12 cellular contexts compared by ENCODE assay signal in genomic region chr2:152499411-152499810, GRCh38.
A peak's percentile ranks its signal among the peaks of the same experiment; 100 is the strongest.
DNase-seq lines count a peak whose midpoint lies in the region; ATAC-seq and TF ChIP-seq lines count a peak whose summit lies in the region.
"Had no signal": no experiment of that assay in that cellular context is flagged by ENCODE, and none has a peak within 500 bp of the region (broad histone marks: within the 10 kb centered on the region; RNA-seq: fewer than 3 reads in every experiment).

No MANE protein-coding gene starts in this region.

- H3K27ac ChIP-seq in skeletal muscle tissue (ENCODE audit: low read depth, low read length), result peak overlapping the region; percentile 74

- intact Hi-C loops in activated B cell treated with CpG ODN at 0.5 μM for 24 hours (cut with micrococcal nuclease), result loop anchor here (5.0 kb wide), 2 partner anchors 113 to 162 kb away; partner anchors contain the start of gene FMNL2

- H3K9me3 ChIP-seq in skeletal muscle tissue (ENCODE audit: control insufficient read depth in 3 of 3, low read length in 3 of 3), result peaks cover 0 to 2% (median 0%) of the 10 kb centered on the region in 3 donors

- H3K36me3 Mint-ChIP-seq in activated B cell treated with CpG ODN at 0.5 μM for 24 hours (ENCODE audit: low read depth), result no peaks in the 10 kb centered on the region
- H3K36me3 Mint-ChIP-seq in activated CD8-positive, alpha-beta memory T cell treated with anti-CD3 and anti-CD28 coated beads, Interleukin-2, amount 10 ng/mL, durations not matched to agents 7 days and 5 days, result no peaks in the 10 kb centered on the region
- H3K36me3 Mint-ChIP-seq: CD4-positive, CD25-positive, alpha-beta regulatory T cell had no signal

- ATAC-seq in activated B cell treated with CpG ODN at 0.5 μM for 24 hours (ENCODE audit: low read depth) (no peak), GM19035 (IDR thresholded peaks at IDR 0.05; ENCODE audit: unreplicated experiment) (no peak), HG02973 (IDR thresholded peaks at IDR 0.05; ENCODE audit: unreplicated experiment) (no peak)
- no peak for ATAC-seq in activated CD8-positive, alpha-beta memory T cell treated with anti-CD3 and anti-CD28 coated beads, Interleukin-2, amount 10 ng/mL, durations not matched to agents 7 days and 5 days

- no peaks in the 10 kb centered on the region for H3K27me3 ChIP-seq in skeletal muscle tissue (ENCODE audit: control insufficient read depth in 3 of 3, insufficient read depth in 3 of 3, low read length in 3 of 3)

- CTCF ChIA-PET in activated B cell treated with CpG ODN at 0.5 μM for 24 hours (lab: Charles Lee), result no interaction called here
- CTCF ChIA-PET in activated CD8-positive, alpha-beta memory T cell treated with anti-CD3 and anti-CD28 coated beads, Interleukin-2, amount 10 ng/mL, durations not matched to agents 7 days and 5 days (lab: Charles Lee), result interaction anchor here (1.0 kb wide), 1 partner anchor 13 kb away, joined by 3 read pairs; no protein-coding TSS in a partner anchor

- POLR2A ChIA-PET in activated B cell treated with CpG ODN at 0.5 μM for 24 hours (lab: Charles Lee), result interaction anchor here (0.6 to 0.8 kb wide), 2 partner anchors 10 to 32 kb away, joined by 3 to 9 read pairs; no protein-coding TSS in a partner anchor

- H3K4me3 Mint-ChIP-seq in activated B cell treated with CpG ODN at 0.5 μM for 24 hours, result no peak overlapping the region
- H3K4me3 Mint-ChIP-seq in activated CD8-positive, alpha-beta memory T cell treated with anti-CD3 and anti-CD28 coated beads, Interleukin-2, amount 10 ng/mL, durations not matched to agents 7 days and 5 days, result no peak overlapping the region
- H3K4me3 Mint-ChIP-seq: CD4-positive, CD25-positive, alpha-beta regulatory T cell had no signal

- H3K27ac Mint-ChIP-seq in activated B cell treated with CpG ODN at 0.5 μM for 24 hours, result peak overlapping the region; percentile 14
- H3K27ac Mint-ChIP-seq in activated CD8-positive, alpha-beta memory T cell treated with anti-CD3 and anti-CD28 coated beads, Interleukin-2, amount 10 ng/mL, durations not matched to agents 7 days and 5 days, result no peak overlapping the region
- H3K27ac Mint-ChIP-seq: CD4-positive, CD25-positive, alpha-beta regulatory T cell had no signal

- no peaks in the 10 kb centered on the region for H3K9me3 Mint-ChIP-seq in activated B cell treated with CpG ODN at 0.5 μM for 24 hours
- no peaks in the 10 kb centered on the region for H3K9me3 Mint-ChIP-seq in activated CD8-positive, alpha-beta memory T cell treated with anti-CD3 and anti-CD28 coated beads, Interleukin-2, amount 10 ng/mL, durations not matched to agents 7 days and 5 days (ENCODE audit: low read depth)

- H3K4me1 Mint-ChIP-seq in activated B cell treated with CpG ODN at 0.5 μM for 24 hours, result peaks cover 40% of the 10 kb centered on the region
- peaks cover 6% of the 10 kb centered on the region for H3K4me1 Mint-ChIP-seq in activated CD8-positive, alpha-beta memory T cell treated with anti-CD3 and anti-CD28 coated beads, Interleukin-2, amount 10 ng/mL, durations not matched to agents 7 days and 5 days
- H3K4me1 Mint-ChIP-seq: CD4-positive, CD25-positive, alpha-beta regulatory T cell had no signal

- H3K4me3 ChIP-seq in GM12865 (ENCODE audit: low read depth, low read length), result peak overlapping the region; percentile 4; the same call in 1 of the 2 replicates
- no peak overlapping the region for H3K4me3 ChIP-seq in skeletal muscle tissue (ENCODE audit: low read length in 3 of 3)

- no peaks in the 10 kb centered on the region for H3K36me3 ChIP-seq in skeletal muscle tissue (ENCODE audit: control insufficient read depth in 3 of 3, insufficient read depth in 3 of 3, low read length in 3 of 3)

- peak; percentile 5 for DNase-seq in GM12865 (ENCODE audit: low read depth)
- no peak for DNase-seq in activated B cell treated with CpG ODN at 0.5 μM for 24 hours
- peak; percentile 56 for DNase-seq in iris pigment epithelial cell (ENCODE audit: low read depth)
- no peak for DNase-seq in activated CD8-positive, alpha-beta memory T cell treated with anti-CD3 and anti-CD28 coated beads, Interleukin-2, amount 10 ng/mL, durations not matched to agents 7 days and 5 days
- no peak for DNase-seq in RPMI8226
- DNase-seq: CD4-positive, CD25-positive, alpha-beta regulatory T cell; H7; NCI-H187; T1000 had no signal

- TF ChIP-seq CTCF in GM12865 (IDR thresholded peaks at IDR 0.05; ENCODE audit: insufficient read depth, low read depth, low read length, missing control alignments), result no peak
- no peak for TF ChIP-seq CTCF in activated B cell treated with CpG ODN at 0.5 μM for 24 hours (IDR thresholded peaks at IDR 0.05)

- peaks cover 14 to 17% (median 16%) of the 10 kb centered on the region in 3 donors for H3K4me1 ChIP-seq in skeletal muscle tissue (ENCODE audit: control insufficient read depth in 3 of 3, insufficient read depth in 3 of 3, low read length in 3 of 3)

- H3K27me3 Mint-ChIP-seq in activated B cell treated with CpG ODN at 0.5 μM for 24 hours, result no peaks in the 10 kb centered on the region
- H3K27me3 Mint-ChIP-seq in activated CD8-positive, alpha-beta memory T cell treated with anti-CD3 and anti-CD28 coated beads, Interleukin-2, amount 10 ng/mL, durations not matched to agents 7 days and 5 days, result peaks cover 19% of the 10 kb centered on the region

- H3K9ac ChIP-seq in skeletal muscle tissue (ENCODE audit: low read depth in 1 of 3, low read length in 3 of 3), result no peak overlapping the region

Comparison
In these comparisons a context has a peak if more than half of its experiments do, and no peak if none do; other contexts are left out.
1. DNase-seq: peak in GM12865 (single experiment) and iris pigment epithelial cell (single experiment); none in activated B cell treated with CpG ODN at 0.5 μM for 24 hours (single experiment), activated CD8-positive, alpha-beta memory T cell treated with anti-CD3 and anti-CD28 coated beads, Interleukin-2, amount 10 ng/mL, durations not matched to agents 7 days and 5 days (single experiment) and RPMI8226 (single experiment).